ENCODE assay signal across 19 cellular contexts in genomic region chr22:18952022-18952421, GRCh38. TPM values are rescaled to one million over a fixed set of nuclear protein-coding genes. Genes with fewer than 3 reads are reported as not detected.
"Had no signal": no experiment of that assay in that cellular context is flagged by ENCODE, and none has a peak within 500 bp of the region (broad histone marks: within the 10 kb centered on the region; RNA-seq: fewer than 3 reads in every experiment).

No MANE protein-coding gene starts in this region.

- H3K36me3 ChIP-seq: breast epithelium, esophagus squamous epithelium, gastrocnemius medialis, neural progenitor cell, tibial nerve, vagina had no signal

- H3K4me3 Mint-ChIP-seq: activated CD4-positive, alpha-beta T cell treated with anti-CD3 and anti-CD28 coated beads for 36 hours; activated naive CD8-positive, alpha-beta T cell treated with anti-CD3 and anti-CD28 coated beads for 36 hours; activated T-cell treated with anti-CD3 and anti-CD28 coated beads, Interleukin-2, amount 50 U/mL, for 24 hours; activated T-helper 17 cell treated with anti-CD3 and anti-CD28 coated beads, Interleukin-2, amount 50 U/mL, for 72 hours; mesothelial cell of epicardium; naive thymus-derived CD8-positive, alpha-beta T cell; neural progenitor cell; stimulated activated naive CD8-positive, alpha-beta T cell treated with anti-CD3 and anti-CD28 coated beads, Interleukin-15, amount 100 ng/mL, for 72 hours had no signal

- H3K4me1 Mint-ChIP-seq: activated CD4-positive, alpha-beta T cell treated with anti-CD3 and anti-CD28 coated beads for 36 hours; activated naive CD8-positive, alpha-beta T cell treated with anti-CD3 and anti-CD28 coated beads for 36 hours; activated T-helper 17 cell treated with anti-CD3 and anti-CD28 coated beads, Interleukin-2, amount 50 U/mL, for 72 hours; stimulated activated naive CD8-positive, alpha-beta T cell treated with anti-CD3 and anti-CD28 coated beads, Interleukin-15, amount 100 ng/mL, for 72 hours had no signal

- H3K9me3 Mint-ChIP-seq: activated naive CD8-positive, alpha-beta T cell treated with anti-CD3 and anti-CD28 coated beads for 36 hours; activated T-cell treated with anti-CD3 and anti-CD28 coated beads, Interleukin-2, amount 50 U/mL, for 24 hours; activated T-helper 17 cell treated with anti-CD3 and anti-CD28 coated beads, Interleukin-2, amount 50 U/mL, for 72 hours; mesothelial cell of epicardium; naive thymus-derived CD8-positive, alpha-beta T cell; neural progenitor cell; stimulated activated naive CD8-positive, alpha-beta T cell treated with anti-CD3 and anti-CD28 coated beads, Interleukin-15, amount 100 ng/mL, for 72 hours had no signal

- H3K27ac Mint-ChIP-seq: activated CD4-positive, alpha-beta T cell treated with anti-CD3 and anti-CD28 coated beads for 36 hours; activated naive CD8-positive, alpha-beta T cell treated with anti-CD3 and anti-CD28 coated beads for 36 hours; activated T-cell treated with anti-CD3 and anti-CD28 coated beads, Interleukin-2, amount 50 U/mL, for 24 hours; activated T-helper 17 cell treated with anti-CD3 and anti-CD28 coated beads, Interleukin-2, amount 50 U/mL, for 72 hours; mesothelial cell of epicardium; neural progenitor cell; stimulated activated naive CD8-positive, alpha-beta T cell treated with anti-CD3 and anti-CD28 coated beads, Interleukin-15, amount 100 ng/mL, for 72 hours had no signal

- H3K4me1 ChIP-seq: breast epithelium, esophagus squamous epithelium, gastrocnemius medialis, tibial nerve, vagina had no signal

- H3K36me3 Mint-ChIP-seq: activated naive CD8-positive, alpha-beta T cell treated with anti-CD3 and anti-CD28 coated beads for 36 hours; mesothelial cell of epicardium; naive thymus-derived CD8-positive, alpha-beta T cell; neural progenitor cell had no signal

- FAIRE-seq: islet of Langerhans had no signal

- H3K9me3 ChIP-seq: breast epithelium, esophagus squamous epithelium, gastrocnemius medialis, tibial nerve, vagina had no signal

- ATAC-seq: activated CD4-positive, alpha-beta T cell treated with anti-CD3 and anti-CD28 coated beads for 36 hours; activated T-helper 17 cell treated with anti-CD3 and anti-CD28 coated beads, Interleukin-2, amount 50 U/mL, for 72 hours; gastrocnemius medialis; left colon; naive thymus-derived CD8-positive, alpha-beta T cell; stimulated activated naive CD8-positive, alpha-beta T cell treated with anti-CD3 and anti-CD28 coated beads, Interleukin-15, amount 100 ng/mL, for 72 hours had no signal

- H3K4me3 ChIP-seq: breast epithelium, coronary artery, esophagus squamous epithelium, gastrocnemius medialis, neural progenitor cell, tibial nerve, vagina had no signal

- H3K9ac ChIP-seq: neural progenitor cell had no signal

- DNase-seq: activated CD4-positive, alpha-beta T cell treated with anti-CD3 and anti-CD28 coated beads for 36 hours; activated CD4-positive, alpha-beta T cell treated with anti-CD3 and anti-CD28 coated beads, Interleukin-2, amount 50 U/mL, for 48 hours; activated naive CD8-positive, alpha-beta T cell treated with anti-CD3 and anti-CD28 coated beads for 36 hours; activated T-cell treated with anti-CD3 and anti-CD28 coated beads, Interleukin-2, amount 50 U/mL, for 24 hours; esophagus squamous epithelium; gastrocnemius medialis; left colon; stimulated activated CD4-positive, alpha-beta T cell treated with anti-CD3 and anti-CD28 coated beads, Interleukin-1b, Interleukin-23, amount 100 ng/mL, for 48 hours; stimulated activated naive CD8-positive, alpha-beta T cell treated with anti-CD3 and anti-CD28 coated beads, Interleukin-15, amount 100 ng/mL, for 72 hours; T-helper 9 cell had no signal

- H3K27me3 ChIP-seq: gastrocnemius medialis, neural progenitor cell, vagina had no signal

- H3K27ac ChIP-seq: breast epithelium, coronary artery, esophagus squamous epithelium, gastrocnemius medialis, neural progenitor cell, tibial nerve, vagina had no signal

RNA-seq across cellular contexts. Expression of gene PRODH, which starts 15.9 kb away (rescaled TPM):
- total RNA-seq: activated CD4-positive, alpha-beta T cell treated with anti-CD3 and anti-CD28 coated beads for 36 hours; activated naive CD8-positive, alpha-beta T cell treated with anti-CD3 and anti-CD28 coated beads for 36 hours had no signal
